In genomic region chr13:41648314-41648935, GRCh38 we compare ENCODE assay signal across 14 cellular contexts.
A peak's percentile ranks its signal among the peaks of the same experiment; 100 is the strongest.
DNase-seq lines count a peak whose midpoint lies in the region; ATAC-seq and TF ChIP-seq lines count a peak whose summit lies in the region.
"Had no signal": no experiment of that assay in that cellular context is flagged by ENCODE, and none has a peak within 500 bp of the region (broad histone marks: within the 10 kb centered on the region; RNA-seq: fewer than 3 reads in every experiment).

No MANE protein-coding gene starts in this region.

- H3K9me3 Mint-ChIP-seq in endodermal cell: no peaks in the 10 kb centered on the region
- no peaks in the 10 kb centered on the region for H3K9me3 Mint-ChIP-seq in osteocyte (ENCODE audit: unreplicated experiment)
- no peaks in the 10 kb centered on the region for H3K9me3 Mint-ChIP-seq in CD8-positive, alpha-beta memory T cell
- no peaks in the 10 kb centered on the region for H3K9me3 Mint-ChIP-seq in activated naive CD4-positive, alpha-beta T cell treated with anti-CD3 and anti-CD28 coated beads for 36 hours
- H3K9me3 Mint-ChIP-seq: activated B cell treated with CpG ODN at 0.5 μM for 24 hours; activated naive CD4-positive, alpha-beta T cell treated with anti-CD3 and anti-CD28 coated beads, Interleukin-2, amount 10 ng/mL, durations not matched to agents 7 days and 5 days; CD4-positive, alpha-beta T cell had no signal

- H3K4me3 ChIP-seq in endodermal cell (ENCODE audit: low read length): no peak overlapping the region
- H3K4me3 ChIP-seq in CD8-positive, alpha-beta memory T cell (ENCODE audit: low read length): no peak overlapping the region

- H3K4me3 Mint-ChIP-seq in endodermal cell: no peak overlapping the region
- H3K4me3 Mint-ChIP-seq in osteocyte (ENCODE audit: unreplicated experiment): no peak overlapping the region
- H3K4me3 Mint-ChIP-seq in CD8-positive, alpha-beta memory T cell: no peak overlapping the region
- no peak overlapping the region for H3K4me3 Mint-ChIP-seq in activated naive CD4-positive, alpha-beta T cell treated with anti-CD3 and anti-CD28 coated beads for 36 hours
- H3K4me3 Mint-ChIP-seq: activated B cell treated with CpG ODN at 0.5 μM for 24 hours; activated naive CD4-positive, alpha-beta T cell treated with anti-CD3 and anti-CD28 coated beads, Interleukin-2, amount 10 ng/mL, durations not matched to agents 7 days and 5 days; CD4-positive, alpha-beta T cell had no signal

- H3K4me1 ChIP-seq in endodermal cell (ENCODE audit: control insufficient read depth, insufficient read depth, low read length): peaks cover 4% of the 10 kb centered on the region
- H3K4me1 ChIP-seq in CD8-positive, alpha-beta memory T cell (ENCODE audit: insufficient read depth, low read length): no peaks in the 10 kb centered on the region

- no peak overlapping the region for H3K27ac ChIP-seq in endodermal cell (ENCODE audit: low read depth, low read length)
- no peak overlapping the region for H3K27ac ChIP-seq in CD8-positive, alpha-beta memory T cell (ENCODE audit: low read depth, low read length)

- H3K27me3 ChIP-seq in endodermal cell (ENCODE audit: control insufficient read depth, insufficient read depth, low read length, poor library complexity, severe bottlenecking): no peaks in the 10 kb centered on the region
- H3K27me3 ChIP-seq in CD8-positive, alpha-beta memory T cell (ENCODE audit: insufficient read depth, low read length, poor library complexity, severe bottlenecking): no peaks in the 10 kb centered on the region

- H3K36me3 Mint-ChIP-seq in endodermal cell (ENCODE audit: low read depth) (no peaks in the 10 kb centered on the region), osteocyte (ENCODE audit: unreplicated experiment) (no peaks in the 10 kb centered on the region)
- H3K36me3 Mint-ChIP-seq in CD8-positive, alpha-beta memory T cell: peaks cover 0 to 2% (median 0%) of the 10 kb centered on the region in 3 donors
- H3K36me3 Mint-ChIP-seq in activated naive CD4-positive, alpha-beta T cell treated with anti-CD3 and anti-CD28 coated beads for 36 hours (ENCODE audit: low read depth): no peaks in the 10 kb centered on the region
- H3K36me3 Mint-ChIP-seq: activated naive CD4-positive, alpha-beta T cell treated with anti-CD3 and anti-CD28 coated beads, Interleukin-2, amount 10 ng/mL, durations not matched to agents 7 days and 5 days had no signal

- H3K9me3 ChIP-seq in endodermal cell (ENCODE audit: control insufficient read depth, low read length): no peaks in the 10 kb centered on the region
- H3K9me3 ChIP-seq in CD8-positive, alpha-beta memory T cell (ENCODE audit: low read length): no peaks in the 10 kb centered on the region

- CTCF ChIA-PET in CD8-positive, alpha-beta memory T cell (lab: Charles Lee): interaction anchor here (1.0 kb wide), 1 partner anchor 190 kb away, joined by 3 read pairs; no protein-coding TSS in a partner anchor
- CTCF ChIA-PET in activated naive CD4-positive, alpha-beta T cell treated with anti-CD3 and anti-CD28 coated beads for 36 hours (lab: Charles Lee): interaction anchor here (0.6 to 1.6 kb wide), 2 partner anchors 19 to 409 kb away, joined by 4 read pairs; no protein-coding TSS in a partner anchor

- peak; percentile 70 for DNase-seq in COLO829 (ENCODE audit: low spot score)
- DNase-seq in NCI-H1048 (lab: John Stamatoyannopoulos, UW): peak; percentile 4
- no peak for DNase-seq in endodermal cell
- no peak for DNase-seq in osteocyte (ENCODE audit: extremely low spot score, unreplicated experiment)
- no peak for DNase-seq in amygdala (lab: John Stamatoyannopoulos, UW)
- DNase-seq in CD8-positive, alpha-beta memory T cell: no peak
- no peak for DNase-seq in activated naive CD4-positive, alpha-beta T cell treated with anti-CD3 and anti-CD28 coated beads for 36 hours
- DNase-seq: activated B cell treated with CpG ODN at 0.5 μM for 24 hours; activated naive CD4-positive, alpha-beta T cell treated with anti-CD3 and anti-CD28 coated beads, Interleukin-2, amount 10 ng/mL, durations not matched to agents 7 days and 5 days; CD4-positive, alpha-beta T cell; NK-92 treated with Interleukin-12 subunit alpha and Interleukin-12 subunit beta, amount 100 ng/mL, for 24 hours; nucleus accumbens; stimulated activated CD8-positive, alpha-beta memory T cell treated with anti-CD3 and anti-CD28 coated beads, Interleukin-4, amount 100 ng/mL, for 48 hours had no signal

- H3K27me3 Mint-ChIP-seq in endodermal cell (ENCODE audit: insufficient read depth): no peaks in the 10 kb centered on the region
- no peaks in the 10 kb centered on the region for H3K27me3 Mint-ChIP-seq in osteocyte (ENCODE audit: unreplicated experiment)
- no peaks in the 10 kb centered on the region for H3K27me3 Mint-ChIP-seq in CD8-positive, alpha-beta memory T cell
- H3K27me3 Mint-ChIP-seq in activated naive CD4-positive, alpha-beta T cell treated with anti-CD3 and anti-CD28 coated beads for 36 hours (ENCODE audit: low read depth): no peaks in the 10 kb centered on the region
- H3K27me3 Mint-ChIP-seq: activated naive CD4-positive, alpha-beta T cell treated with anti-CD3 and anti-CD28 coated beads, Interleukin-2, amount 10 ng/mL, durations not matched to agents 7 days and 5 days; CD4-positive, alpha-beta T cell had no signal

- no peak for ATAC-seq in GM19395 (IDR thresholded peaks at IDR 0.05; ENCODE audit: unreplicated experiment)

- H3K27ac Mint-ChIP-seq in endodermal cell: peak overlapping the region; percentile 55
- H3K27ac Mint-ChIP-seq in osteocyte (ENCODE audit: unreplicated experiment): peak overlapping the region; percentile 51
- no peak overlapping the region for H3K27ac Mint-ChIP-seq in CD8-positive, alpha-beta memory T cell
- H3K27ac Mint-ChIP-seq in activated naive CD4-positive, alpha-beta T cell treated with anti-CD3 and anti-CD28 coated beads for 36 hours: no peak overlapping the region
- H3K27ac Mint-ChIP-seq: activated B cell treated with CpG ODN at 0.5 μM for 24 hours; activated naive CD4-positive, alpha-beta T cell treated with anti-CD3 and anti-CD28 coated beads, Interleukin-2, amount 10 ng/mL, durations not matched to agents 7 days and 5 days; CD4-positive, alpha-beta T cell had no signal

- intact Hi-C loops in activated naive CD4-positive, alpha-beta T cell treated with anti-CD3 and anti-CD28 coated beads for 36 hours (cut with micrococcal nuclease): no loop called here

- POLR2A ChIA-PET in CD8-positive, alpha-beta memory T cell (lab: Charles Lee): no interaction called here

- peaks cover 22% of the 10 kb centered on the region for H3K4me1 Mint-ChIP-seq in endodermal cell
- H3K4me1 Mint-ChIP-seq in osteocyte (ENCODE audit: unreplicated experiment): peaks cover 45% of the 10 kb centered on the region
- H3K4me1 Mint-ChIP-seq in CD8-positive, alpha-beta memory T cell: peaks cover 0 to 5% (median 3%) of the 10 kb centered on the region in 3 donors
- peaks cover 3% of the 10 kb centered on the region for H3K4me1 Mint-ChIP-seq in activated naive CD4-positive, alpha-beta T cell treated with anti-CD3 and anti-CD28 coated beads for 36 hours (ENCODE audit: low read depth)
- H3K4me1 Mint-ChIP-seq: activated B cell treated with CpG ODN at 0.5 μM for 24 hours had no signal

- 63 to 84% methylated on average over 3 to 5 of the region's 5 CpGs for WGBS in endodermal cell (ENCODE audit: insufficient coverage in 1 of 2, insufficient read length in 1 of 2), 2 experiments

- no peaks in the 10 kb centered on the region for H3K36me3 ChIP-seq in endodermal cell (ENCODE audit: control insufficient read depth, insufficient read depth, low read length)
- no peaks in the 10 kb centered on the region for H3K36me3 ChIP-seq in CD8-positive, alpha-beta memory T cell (ENCODE audit: insufficient read depth, low read length)

- no peak for TF ChIP-seq CTCF in endodermal cell (conservative IDR thresholded peaks at IDR 0.05)
- no peak for TF ChIP-seq CTCF in osteocyte (IDR thresholded peaks at IDR 0.05)

- H3K9ac ChIP-seq in endodermal cell (ENCODE audit: extremely low read depth, low read length, poor library complexity, severe bottlenecking): no peak overlapping the region

Comparison
In these comparisons a context has a peak if more than half of its experiments do, and no peak if none do; other contexts are left out.
1. DNase-seq: peak in COLO829 (single experiment) and NCI-H1048 (single experiment); none in endodermal cell (single experiment), osteocyte (single experiment), amygdala (0 of 56), CD8-positive, alpha-beta memory T cell (0 of 5) and activated naive CD4-positive, alpha-beta T cell treated with anti-CD3 and anti-CD28 coated beads for 36 hours (single experiment).
2. H3K27ac Mint-ChIP-seq: peak in endodermal cell (single experiment) and osteocyte (single experiment); none in CD8-positive, alpha-beta memory T cell (0 of 8) and activated naive CD4-positive, alpha-beta T cell treated with anti-CD3 and anti-CD28 coated beads for 36 hours (single experiment).